Comparison of ENCODE assay signal across 8 cellular contexts in genomic region chr6:7909323-7910276, GRCh38. TPM values are rescaled to one million over a fixed set of nuclear protein-coding genes. Genes with fewer than 3 reads are reported as not detected.
DNase-seq lines count a peak whose midpoint lies in the region; ATAC-seq, FAIRE-seq and TF ChIP-seq lines count a peak whose summit lies in the region.

No MANE protein-coding gene starts in this region.

- peak; percentile 24 for ATAC-seq in CD4-positive, alpha-beta T cell (ENCODE audit: poor library complexity)
- ATAC-seq in HG03521 (IDR thresholded peaks at IDR 0.05; ENCODE audit: unreplicated experiment) (peak; percentile 35), T-cell (replicated peaks in 1 of 4) (peak; percentile 17 to 32 (median 24))

- H3K9me3 Mint-ChIP-seq in CD4-positive, alpha-beta T cell, result no peaks in the 10 kb centered on the region
- H3K9me3 Mint-ChIP-seq in T-cell, result no peaks in the 10 kb centered on the region

- FAIRE-seq in GM19239 (lab: Jason Lieb, UNC), result peak; percentile 45

- no peaks in the 10 kb centered on the region for H3K4me1 Mint-ChIP-seq in CD4-positive, alpha-beta T cell (ENCODE audit: low read depth)
- H3K4me1 Mint-ChIP-seq in T-cell, result peaks cover 11 to 15% (median 15%) of the 10 kb centered on the region in 3 donors

- in situ Hi-C loops in T47D (cut with HindIII; ENCODE audit: low pct_unique_long_range_greater_than_20kb, low sequenced_read_pairs), result no loop called here

- no peaks in the 10 kb centered on the region for H3K27me3 Mint-ChIP-seq in CD4-positive, alpha-beta T cell
- no peaks in the 10 kb centered on the region for H3K27me3 Mint-ChIP-seq in T-cell

- no peak overlapping the region for H3K27ac Mint-ChIP-seq in CD4-positive, alpha-beta T cell
- peak overlapping the region in 1 of 2 donors; percentile 62 for H3K27ac Mint-ChIP-seq in T-cell

- H3K4me3 Mint-ChIP-seq in CD4-positive, alpha-beta T cell, result peak overlapping the region; percentile 84
- peak overlapping the region; percentile 71 to 74 (median 72) for H3K4me3 Mint-ChIP-seq in T-cell

- CTCF ChIA-PET in CD4-positive, alpha-beta T cell (lab: Charles Lee), result no interaction called here
- CTCF ChIA-PET in T-cell (lab: Charles Lee), result no interaction called here

- peak in 3 of 10 experiments; percentile 18 to 41 (median 23) for DNase-seq in CD4-positive, alpha-beta T cell
- DNase-seq in GM19239 (ENCODE audit: insufficient read length, low spot score) (no peak), T-cell (peak in 10 of 34 experiments; percentile 3 to 18 (median 10)), T47D (ENCODE audit: low read depth in 1 of 2, low spot score in 1 of 2) (peak; percentile 73 to 86), iris pigment epithelial cell (ENCODE audit: low read depth) (peak; percentile 29), cortex of kidney (lab: John Stamatoyannopoulos, UW) (no peak)
- DNase-seq in stimulated activated CD4-positive, alpha-beta T cell treated with anti-CD3 and anti-CD28 coated beads, Interleukin-12 subunit alpha, Interleukin-12 subunit beta, amount 100 ng/mL, for 4 hours, result peak; percentile 63

- no peak overlapping the region for H3K27ac ChIP-seq in CD4-positive, alpha-beta T cell (ENCODE audit: low read depth, low read length)

- H3K9me3 ChIP-seq in CD4-positive, alpha-beta T cell (ENCODE audit: control insufficient read depth, low read length), result no peaks in the 10 kb centered on the region

- intact Hi-C loops in CD4-positive, alpha-beta T cell (cut with DNase I, micrococcal nuclease), result loop anchor here (2.0 to 10.0 kb wide), 6 partner anchors 153 to 528 kb away; partner anchors contain the start of genes BLOC1S5 (in 1 of the 2), CAGE1 (in 1 of the 2), EEF1E1 (in 1 of the 2) and RIOK1 (in 1 of the 2)

- TF ChIP-seq CTCF in CD4-positive, alpha-beta T cell (IDR thresholded peaks at IDR 0.05), result no peak

- H3K27me3 ChIP-seq in CD4-positive, alpha-beta T cell (ENCODE audit: control insufficient read depth, insufficient read depth, low read length), result no peaks in the 10 kb centered on the region

- H3K36me3 Mint-ChIP-seq in CD4-positive, alpha-beta T cell (ENCODE audit: low read depth), result peaks cover 7% of the 10 kb centered on the region
- H3K36me3 Mint-ChIP-seq in T-cell, result peaks cover 6% of the 10 kb centered on the region

- POLR2A ChIA-PET in CD4-positive, alpha-beta T cell (lab: Charles Lee), result interaction anchor here (1.0 kb wide), 1 partner anchor 155 kb away, joined by 3 read pairs; no protein-coding TSS in a partner anchor
- POLR2A ChIA-PET in T-cell (lab: Charles Lee), result interaction anchor here in 1 of 2 donors (0.6 kb wide), 1 partner anchor 149 kb away, joined by 7 read pairs; no protein-coding TSS in a partner anchor

RNA-seq across cellular contexts. Expression of gene TXNDC5, which starts 1.0 kb away (rescaled TPM):
- total RNA-seq in CD4-positive, alpha-beta T cell, result 1 to 10 TPM; 4.2 to 7.8 TPM
- total RNA-seq in T-cell, result 10 to 100 TPM; 15.6 to 25.6 (median 21.8) TPM

Comparison
In these comparisons a context has a peak if more than half of its experiments do, and no peak if none do; other contexts are left out.
1. DNase-seq: peak in T47D (2 of 2), iris pigment epithelial cell (single experiment) and stimulated activated CD4-positive, alpha-beta T cell treated with anti-CD3 and anti-CD28 coated beads, Interleukin-12 subunit alpha, Interleukin-12 subunit beta, amount 100 ng/mL, for 4 hours (single experiment); none in GM19239 (single experiment) and cortex of kidney (single experiment).
2. Peak in every context shown above with its lines, with median percentiles within 50 percentile points of each other: ATAC-seq.